In the genomic region with DNA sequence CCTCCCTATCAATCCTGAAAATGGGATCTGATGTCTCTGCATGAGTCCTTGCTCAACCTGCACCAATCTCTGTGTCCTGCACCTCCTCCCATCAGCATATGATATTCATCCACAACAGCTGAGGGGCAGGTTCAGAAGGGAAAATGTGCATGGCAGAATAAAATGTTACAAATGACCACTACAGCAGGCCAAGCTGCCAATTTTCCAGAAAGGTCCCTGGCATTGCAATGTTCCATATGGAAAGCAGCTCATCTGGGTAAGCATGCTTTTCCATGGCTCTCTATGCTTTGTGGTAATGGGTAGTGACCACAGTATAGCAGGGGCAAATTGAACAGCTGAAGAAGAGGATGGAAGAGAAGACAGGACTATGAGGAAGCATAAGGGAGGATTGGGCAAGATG, we compare ENCODE assay signal across 8 cellular contexts.
"Had no signal": no experiment of that assay in that cellular context is flagged by ENCODE, and none has a peak within 500 bp of the region (broad histone marks: within the 10 kb centered on the region; RNA-seq: fewer than 3 reads in every experiment).

No MANE protein-coding gene starts in this region.

- DNase-seq: GM23248, GOT3, H7, H9, HCEC 1CT, HFFc6 had no signal

- H3K36me3 ChIP-seq: HAP-1 had no signal

- H3K4me1 ChIP-seq: HAP-1 had no signal

- H3K4me3 ChIP-seq: GM23248, GM23338, HAP-1 had no signal

- H3K27ac ChIP-seq: GM23248 had no signal

- H3K9ac ChIP-seq: GM23248 had no signal

- H3K4me2 ChIP-seq: GM23338 had no signal
